Comparison of ENCODE assay signal across 2 cellular contexts in the genomic region with DNA sequence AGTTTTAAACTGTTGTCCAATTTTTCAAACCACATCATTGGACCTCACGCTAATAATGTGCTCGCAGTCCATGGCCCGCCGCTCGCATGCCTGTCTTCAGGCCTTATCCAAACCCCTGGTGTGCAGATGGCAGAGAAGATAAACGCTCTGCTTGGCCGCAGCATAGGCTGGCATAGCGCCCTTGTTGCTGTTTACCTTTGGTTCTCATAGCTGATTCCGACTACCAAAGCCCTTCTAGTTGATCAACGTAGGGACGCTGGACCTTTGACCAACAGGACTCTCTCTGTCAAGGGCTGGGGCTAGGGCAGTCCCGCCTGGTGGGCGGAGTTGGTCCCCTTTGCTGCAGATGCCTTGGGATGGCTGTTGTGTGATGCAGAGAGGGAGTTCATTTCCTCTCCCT.
TF ChIP-seq lines count a peak whose summit lies in the region.

No MANE protein-coding gene starts in this region.

TF ChIP-seq in GM12878, 131 proteins besides CTCF, POLR2A, EP300 and RAD21:
- TF ChIP-seq, protein P1, sequence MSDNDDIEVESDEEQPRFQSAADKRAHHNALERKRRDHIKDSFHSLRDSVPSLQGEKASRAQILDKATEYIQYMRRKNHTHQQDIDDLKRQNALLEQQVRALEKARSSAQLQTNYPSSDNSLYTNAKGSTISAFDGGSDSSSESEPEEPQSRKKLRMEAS (IDR thresholded peaks at IDR 0.05; ENCODE audit: low read depth, low read length), result no peak
- TF ChIP-seq TAF1 (IDR thresholded peaks at IDR 0.05; ENCODE audit: borderline replicate concordance, low read depth, low read length), result no peak
- peak; percentile 35; the same call in 1 of the 2 replicates for TF ChIP-seq POLR2AphosphoS5 (IDR thresholded peaks at IDR 0.05; ENCODE audit: low read length)
- no peak for TF ChIP-seq SIN3A (IDR thresholded peaks at IDR 0.05; ENCODE audit: low read depth, low read length)

TF ChIP-seq in liver, 16 proteins besides CTCF, POLR2A, EP300 and RAD21:
- TF ChIP-seq SP1 (IDR thresholded peaks at IDR 0.05), result peak; percentile 91
- TF ChIP-seq FOXA2 (IDR thresholded peaks at IDR 0.05), result peak; percentile 95
- TF ChIP-seq ZBTB33 (IDR thresholded peaks at IDR 0.05), result no peak
- TF ChIP-seq, protein P1 (IDR thresholded peaks at IDR 0.05), result no peak
- peak; percentile 70 to 79 for TF ChIP-seq RXRA (IDR thresholded peaks at IDR 0.05)
- peak; percentile 87 to 90 for TF ChIP-seq HNF4A (conservative IDR thresholded peaks at IDR 0.05)
- TF ChIP-seq EGR1 (IDR thresholded peaks at IDR 0.05; ENCODE audit: low read depth in 2 of 2), result peak in 1 of 2 donors; percentile 20
- TF ChIP-seq FOXA1 (IDR thresholded peaks at IDR 0.05), result peak; percentile 96
- peak; percentile 85 for TF ChIP-seq YY1 (IDR thresholded peaks at IDR 0.05)
- TF ChIP-seq REST (IDR thresholded peaks at IDR 0.05), result peak; percentile 92
- TF ChIP-seq NR2F2 (IDR thresholded peaks at IDR 0.05), result no peak
- TF ChIP-seq ATF3 (IDR thresholded peaks at IDR 0.05), result no peak
- peak in 1 of 2 donors; percentile 48 for TF ChIP-seq GABPA (IDR thresholded peaks at IDR 0.05 in 1 of 2, conservative IDR thresholded peaks at IDR 0.05 in 1 of 2)
- peak; percentile 56 for TF ChIP-seq HNF4G (IDR thresholded peaks at IDR 0.05)
TF ChIP-seq in liver: peak in this region for 10.
